ENCODE assay signal across 14 cellular contexts in the genomic region with DNA sequence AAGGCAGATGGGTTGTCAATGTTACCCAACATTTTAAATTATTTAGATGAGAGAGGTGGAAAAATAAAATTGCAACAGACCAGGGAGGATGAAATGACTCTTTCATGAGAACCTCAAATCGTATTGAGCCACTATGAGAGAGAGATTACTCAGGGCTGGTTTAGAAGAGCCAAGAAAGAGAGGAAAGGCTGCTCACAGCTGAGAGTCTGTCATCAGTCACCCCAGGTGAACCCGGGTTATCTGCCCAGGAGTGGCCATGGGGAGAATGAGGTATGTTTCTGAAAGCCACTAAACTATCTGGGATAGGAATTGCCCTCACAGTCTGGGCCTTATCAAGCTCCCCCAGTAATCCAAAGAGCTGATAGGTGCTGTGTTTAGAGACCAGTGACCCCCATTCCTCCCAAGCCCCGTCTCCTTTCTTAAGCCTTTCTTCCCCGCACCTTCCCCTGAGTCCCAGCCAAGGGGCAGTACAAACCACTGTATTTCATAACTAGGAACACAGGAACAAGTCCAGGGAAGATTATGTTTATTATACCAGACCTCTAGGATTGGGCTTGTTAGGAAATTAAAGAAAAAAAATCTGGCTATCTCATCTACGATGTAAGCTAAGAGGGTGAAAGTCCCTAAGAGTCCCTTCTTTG.
DNase-seq lines count a peak whose midpoint lies in the region; ATAC-seq and TF ChIP-seq lines count a peak whose summit lies in the region.
"Had no signal": no experiment of that assay in that cellular context is flagged by ENCODE, and none has a peak within 500 bp of the region (broad histone marks: within the 10 kb centered on the region; RNA-seq: fewer than 3 reads in every experiment).

No MANE protein-coding gene starts in this region.

- H3K27ac ChIP-seq in CD8-positive, alpha-beta T cell (ENCODE audit: low read depth, low read length), result no peak overlapping the region
- H3K27ac ChIP-seq in IMR-90 (ENCODE audit: insufficient read depth, low read length) (no peak overlapping the region), cingulate gyrus (ENCODE audit: low read depth, low read length) (peak overlapping the region; percentile 49)
- H3K27ac ChIP-seq: testis had no signal

- H4K8ac ChIP-seq in IMR-90 (ENCODE audit: low read depth in 2 of 2, low read length in 2 of 2), result no peak overlapping the region

- WGBS in IMR-90 (ENCODE audit: extremely low coverage in 2 of 2, insufficient read length in 1 of 2), 2 experiments, result 20% methylated on average over 1 of the region's 5 CpGs; no CpG with 5 or more reads in 1 of the 2 experiments

- H2BK5ac ChIP-seq in IMR-90 (ENCODE audit: low read depth, low read length, poor library complexity, severe bottlenecking), result no peak overlapping the region

- no peaks in the 10 kb centered on the region for H4K20me1 ChIP-seq in IMR-90 (ENCODE audit: insufficient read depth, low read length)

- ATAC-seq in CD8-positive, alpha-beta T cell, result no peak
- no peak; the same call in 1 of the 2 replicates for ATAC-seq in IMR-90 (ENCODE audit: low read depth)
- peak; percentile 18 for ATAC-seq in left lobe of liver
- ATAC-seq in GM19351 (IDR thresholded peaks at IDR 0.05; ENCODE audit: unreplicated experiment), result no peak
- ATAC-seq: left colon had no signal

- TF ChIP-seq POLR2A in IMR-90 (IDR thresholded peaks at IDR 0.05; ENCODE audit: low read depth, low read length), result no peak

- no peak overlapping the region for H3K23ac ChIP-seq in IMR-90 (ENCODE audit: low read depth, low read length)

- H3K4me1 Mint-ChIP-seq in CD8-positive, alpha-beta T cell (ENCODE audit: low read depth), result peaks cover 16% of the 10 kb centered on the region
- H3K4me1 Mint-ChIP-seq: CD14-positive monocyte had no signal

- no peak for DNase-seq in CD8-positive, alpha-beta T cell
- DNase-seq in IMR-90, result peak; percentile 50
- DNase-seq in left lobe of liver (ENCODE audit: low spot score), result no peak
- no peak for DNase-seq in HuH-7.5 (ENCODE audit: low spot score)
- no peak for DNase-seq in NOMO-1 (lab: John Stamatoyannopoulos, UW; ENCODE audit: unreplicated experiment in 2 of 2)
- no peak for DNase-seq in NCI-H1105 treated with DMSO at 0.1 percent for 48 hours (lab: John Stamatoyannopoulos, UW)
- DNase-seq: NCI-H1092 treated with DMSO at 0.1 percent for 48 hours, nephron progenitor cell, T1000, testis had no signal

- H3K9ac ChIP-seq in IMR-90 (ENCODE audit: low read depth, low read length), result no peak overlapping the region

- TF ChIP-seq CTCF in CD8-positive, alpha-beta T cell (IDR thresholded peaks at IDR 0.05), result no peak
- TF ChIP-seq CTCF in IMR-90 (conservative IDR thresholded peaks at IDR 0.05; ENCODE audit: low read depth, low read length), result no peak

- H3K36me3 Mint-ChIP-seq in CD8-positive, alpha-beta T cell, result peaks cover 72% of the 10 kb centered on the region

- no peak overlapping the region for H3K4me2 ChIP-seq in IMR-90 (ENCODE audit: low read depth, low read length)

- no peak for TF ChIP-seq RAD21 in IMR-90 (IDR thresholded peaks at IDR 0.05; ENCODE audit: low read length)

- no peak overlapping the region for H4K91ac ChIP-seq in IMR-90 (ENCODE audit: insufficient read depth, low read depth, low read length)

- no peak overlapping the region for H2BK120ac ChIP-seq in IMR-90 (ENCODE audit: low read depth, low read length)

- H3K9me3 Mint-ChIP-seq in CD8-positive, alpha-beta T cell, result peaks cover 3% of the 10 kb centered on the region

- no peak overlapping the region for H4K5ac ChIP-seq in IMR-90 (ENCODE audit: low read depth, low read length)

- CTCF ChIA-PET in CD8-positive, alpha-beta T cell (lab: Charles Lee), result interaction anchor here (0.7 to 2.2 kb wide), 5 partner anchors 13 to 185 kb away, joined by 3 to 7 read pairs (median 4); a partner anchor contains a TSS
- CTCF ChIA-PET in IMR-90 (lab: Yijun Ruan, JAX), result no interaction called here

- H2AK5ac ChIP-seq in IMR-90 (ENCODE audit: low read depth, low read length), result no peak overlapping the region

- H3K9me1 ChIP-seq in IMR-90 (ENCODE audit: insufficient read depth, low read length), result no peaks in the 10 kb centered on the region

- H2BK15ac ChIP-seq in IMR-90 (ENCODE audit: low read depth, low read length), result no peak overlapping the region

- no peaks in the 10 kb centered on the region for H3K9me3 ChIP-seq in CD8-positive, alpha-beta T cell (ENCODE audit: low read length)
- no peaks in the 10 kb centered on the region for H3K9me3 ChIP-seq in IMR-90 (ENCODE audit: control insufficient read depth, insufficient read depth, low read length)
- H3K9me3 ChIP-seq: testis had no signal

- H3K27ac Mint-ChIP-seq in CD8-positive, alpha-beta T cell, result peak overlapping the region; percentile 76
- H3K27ac Mint-ChIP-seq: CD14-positive monocyte, nephron progenitor cell had no signal

- no peaks in the 10 kb centered on the region for H3K27me3 Mint-ChIP-seq in CD8-positive, alpha-beta T cell (ENCODE audit: low read depth)

- H3K79me1 ChIP-seq in IMR-90 (ENCODE audit: low read depth in 1 of 2, low read length in 2 of 2), result no peaks in the 10 kb centered on the region; a peak in 2 of 4 replicates

- H3K4ac ChIP-seq in IMR-90 (ENCODE audit: low read depth, low read length), result no peak overlapping the region

- BruUV-seq in IMR-90 (replicated peaks; lab: Mats Ljungman, UMichigan), result no TSS peak

- peaks cover 18% of the 10 kb centered on the region for H3K36me3 ChIP-seq in CD8-positive, alpha-beta T cell (ENCODE audit: insufficient read depth, low read length)
- H3K36me3 ChIP-seq in IMR-90 (ENCODE audit: control insufficient read depth, insufficient read depth, low read length), result no peaks in the 10 kb centered on the region

- dilution Hi-C loops in IMR-90 (cut with HindIII; ENCODE audit: low sequenced_read_pairs, unreplicated experiment), result no loop called here

- no peaks in the 10 kb centered on the region for H3K4me1 ChIP-seq in CD8-positive, alpha-beta T cell (ENCODE audit: insufficient read depth, low read length)
- no peaks in the 10 kb centered on the region; the same call in 1 of the 2 replicates for H3K4me1 ChIP-seq in IMR-90 (ENCODE audit: control insufficient read depth, insufficient read depth, low read length)
- H3K4me1 ChIP-seq: testis had no signal

- H3K4me3 ChIP-seq in CD8-positive, alpha-beta T cell (ENCODE audit: low read depth, low read length), result no peak overlapping the region
- no peak overlapping the region for H3K4me3 ChIP-seq in IMR-90 (ENCODE audit: insufficient read depth, low read depth, low read length)
- H3K4me3 ChIP-seq: testis had no signal

- POLR2A ChIA-PET in CD8-positive, alpha-beta T cell (lab: Charles Lee), result interaction anchor here (1.2 kb wide), 1 partner anchor 118 kb away, joined by 3 read pairs; no protein-coding TSS in a partner anchor
- POLR2A ChIA-PET in IMR-90 (lab: Charles Lee; ENCODE audit: unreplicated experiment), result no interaction called here

- no peak overlapping the region for H3K4me3 Mint-ChIP-seq in CD8-positive, alpha-beta T cell
- H3K4me3 Mint-ChIP-seq: CD14-positive monocyte, nephron progenitor cell had no signal

- no peak overlapping the region for H2AK9ac ChIP-seq in IMR-90 (replicated peaks; ENCODE audit: low read depth, low read length, poor library complexity)

- no peak overlapping the region for H3K56ac ChIP-seq in IMR-90 (ENCODE audit: extremely low read depth, insufficient read depth, low read length)

- no peak overlapping the region for H2AFZ ChIP-seq in IMR-90 (replicated peaks; ENCODE audit: low read length, poor library complexity)

- H2BK20ac ChIP-seq in IMR-90 (ENCODE audit: low read depth, low read length), result no peak overlapping the region

- H3K27me3 ChIP-seq in CD8-positive, alpha-beta T cell (ENCODE audit: insufficient read depth, low read length), result no peaks in the 10 kb centered on the region
- no peaks in the 10 kb centered on the region for H3K27me3 ChIP-seq in IMR-90 (ENCODE audit: control insufficient read depth, insufficient read depth, low read length)
- H3K27me3 ChIP-seq: testis had no signal

- no peak overlapping the region for H3K18ac ChIP-seq in IMR-90 (ENCODE audit: low read depth, low read length)

- H3K14ac ChIP-seq in IMR-90 (replicated peaks; ENCODE audit: low read depth, low read length), result no peak overlapping the region; the same call in 1 of the 2 replicates

- in situ Hi-C loops in IMR-90 (cut with MboI; ENCODE audit: low sequenced_read_pairs), result no loop called here

- intact Hi-C loops in CD8-positive, alpha-beta T cell (cut with DNase I, micrococcal nuclease), result no loop called here
- intact Hi-C loops in IMR-90 (cut with micrococcal nuclease), result no loop called here

TF ChIP-seq in IMR-90, 13 proteins besides CTCF, POLR2A, EP300 and RAD21:
- no peak for TF ChIP-seq NFE2L2 (IDR thresholded peaks at IDR 0.05; ENCODE audit: low read depth, low read length)
- peak; percentile 59 for TF ChIP-seq CEBPB (IDR thresholded peaks at IDR 0.05; ENCODE audit: low read depth, low read length)
